Comparison of ENCODE assay signal across 1 cellular context in the genomic region with DNA sequence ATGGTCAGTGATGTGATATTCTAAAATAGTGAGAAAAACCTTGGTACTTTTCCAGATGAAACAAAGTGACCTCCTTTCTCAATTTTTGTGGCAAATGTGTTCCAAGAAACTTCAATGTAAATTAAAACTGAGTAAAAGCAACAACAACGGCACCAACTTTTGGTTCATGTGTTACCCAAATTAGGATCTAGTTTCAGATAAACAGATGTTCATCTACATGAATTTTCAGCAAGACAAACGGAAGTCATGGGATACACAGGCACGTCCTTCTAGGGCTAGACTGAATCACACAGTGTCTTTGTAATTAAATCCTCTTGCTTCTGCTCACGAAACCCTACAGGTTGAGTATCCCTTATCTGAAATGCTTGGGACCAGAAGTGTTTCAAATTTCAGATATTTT.
TF ChIP-seq lines count a peak whose summit lies in the region.

No MANE protein-coding gene starts in this region.

TF ChIP-seq in HepG2, 621 proteins besides CTCF, POLR2A, EP300 and RAD21 (continued from another document):
- TF ChIP-seq, protein P1, sequence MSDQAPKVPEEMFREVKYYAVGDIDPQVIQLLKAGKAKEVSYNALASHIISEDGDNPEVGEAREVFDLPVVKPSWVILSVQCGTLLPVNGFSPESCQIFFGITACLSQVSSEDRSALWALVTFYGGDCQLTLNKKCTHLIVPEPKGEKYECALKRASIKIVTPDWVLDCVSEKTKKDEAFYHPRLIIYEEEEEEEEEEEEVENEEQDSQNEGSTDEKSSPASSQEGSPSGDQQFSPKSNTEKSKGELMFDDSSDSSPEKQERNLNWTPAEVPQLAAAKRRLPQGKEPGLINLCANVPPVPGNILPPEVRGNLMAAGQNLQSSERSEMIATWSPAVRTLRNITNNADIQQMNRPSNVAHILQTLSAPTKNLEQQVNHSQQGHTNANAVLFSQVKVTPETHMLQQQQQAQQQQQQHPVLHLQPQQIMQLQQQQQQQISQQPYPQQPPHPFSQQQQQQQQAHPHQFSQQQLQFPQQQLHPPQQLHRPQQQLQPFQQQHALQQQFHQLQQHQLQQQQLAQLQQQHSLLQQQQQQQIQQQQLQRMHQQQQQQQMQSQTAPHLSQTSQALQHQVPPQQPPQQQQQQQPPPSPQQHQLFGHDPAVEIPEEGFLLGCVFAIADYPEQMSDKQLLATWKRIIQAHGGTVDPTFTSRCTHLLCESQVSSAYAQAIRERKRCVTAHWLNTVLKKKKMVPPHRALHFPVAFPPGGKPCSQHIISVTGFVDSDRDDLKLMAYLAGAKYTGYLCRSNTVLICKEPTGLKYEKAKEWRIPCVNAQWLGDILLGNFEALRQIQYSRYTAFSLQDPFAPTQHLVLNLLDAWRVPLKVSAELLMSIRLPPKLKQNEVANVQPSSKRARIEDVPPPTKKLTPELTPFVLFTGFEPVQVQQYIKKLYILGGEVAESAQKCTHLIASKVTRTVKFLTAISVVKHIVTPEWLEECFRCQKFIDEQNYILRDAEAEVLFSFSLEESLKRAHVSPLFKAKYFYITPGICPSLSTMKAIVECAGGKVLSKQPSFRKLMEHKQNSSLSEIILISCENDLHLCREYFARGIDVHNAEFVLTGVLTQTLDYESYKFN (CRISPR knock-in tag; conservative IDR thresholded peaks at IDR 0.05), result no peak
- TF ChIP-seq, protein P2, sequence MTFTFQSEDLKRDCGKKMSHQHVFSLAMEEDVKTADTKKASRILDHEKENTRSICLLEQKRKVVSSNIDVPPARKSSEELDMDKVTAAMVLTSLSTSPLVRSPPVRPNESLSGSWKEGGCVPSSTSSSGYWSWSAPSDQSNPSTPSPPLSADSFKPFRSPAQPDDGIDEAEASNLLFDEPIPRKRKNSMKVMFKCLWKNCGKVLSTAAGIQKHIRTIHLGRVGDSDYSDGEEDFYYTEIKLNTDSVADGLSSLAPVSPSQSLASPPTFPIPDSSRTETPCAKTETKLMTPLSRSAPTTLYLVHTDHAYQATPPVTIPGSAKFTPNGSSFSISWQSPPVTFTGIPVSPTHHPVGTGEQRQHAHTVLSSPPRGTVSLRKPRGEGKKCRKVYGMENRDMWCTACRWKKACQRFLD (CRISPR knock-in tag; IDR thresholded peaks at IDR 0.05; ENCODE audit: borderline replicate concordance), result no peak
- TF ChIP-seq, protein P3, sequence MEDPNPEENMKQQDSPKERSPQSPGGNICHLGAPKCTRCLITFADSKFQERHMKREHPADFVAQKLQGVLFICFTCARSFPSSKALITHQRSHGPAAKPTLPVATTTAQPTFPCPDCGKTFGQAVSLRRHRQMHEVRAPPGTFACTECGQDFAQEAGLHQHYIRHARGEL (CRISPR knock-in tag; IDR thresholded peaks at IDR 0.05), result no peak
- TF ChIP-seq, protein P4, sequence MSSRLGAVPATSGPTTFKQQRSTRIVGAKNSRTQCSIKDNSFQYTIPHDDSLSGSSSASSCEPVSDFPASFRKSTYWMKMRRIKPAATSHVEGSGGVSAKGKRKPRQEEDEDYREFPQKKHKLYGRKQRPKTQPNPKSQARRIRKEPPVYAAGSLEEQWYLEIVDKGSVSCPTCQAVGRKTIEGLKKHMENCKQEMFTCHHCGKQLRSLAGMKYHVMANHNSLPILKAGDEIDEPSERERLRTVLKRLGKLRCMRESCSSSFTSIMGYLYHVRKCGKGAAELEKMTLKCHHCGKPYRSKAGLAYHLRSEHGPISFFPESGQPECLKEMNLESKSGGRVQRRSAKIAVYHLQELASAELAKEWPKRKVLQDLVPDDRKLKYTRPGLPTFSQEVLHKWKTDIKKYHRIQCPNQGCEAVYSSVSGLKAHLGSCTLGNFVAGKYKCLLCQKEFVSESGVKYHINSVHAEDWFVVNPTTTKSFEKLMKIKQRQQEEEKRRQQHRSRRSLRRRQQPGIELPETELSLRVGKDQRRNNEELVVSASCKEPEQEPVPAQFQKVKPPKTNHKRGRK (CRISPR knock-in tag; IDR thresholded peaks at IDR 0.05), result no peak
